ENCODE assay signal across 10 cellular contexts in genomic region chr14:36657409-36658090, GRCh38. TPM values are rescaled to one million over a fixed set of nuclear protein-coding genes. Genes with fewer than 3 reads are reported as not detected.
A peak's percentile ranks its signal among the peaks of the same experiment; 100 is the strongest.
DNase-seq lines count a peak whose midpoint lies in the region; ATAC-seq and TF ChIP-seq lines count a peak whose summit lies in the region.
"Had no signal": no experiment of that assay in that cellular context is flagged by ENCODE, and none has a peak within 500 bp of the region (broad histone marks: within the 10 kb centered on the region; RNA-seq: fewer than 3 reads in every experiment).

No MANE protein-coding gene starts in this region.

- H3K4me3 ChIP-seq in right cardiac atrium (ENCODE audit: low read length) (peak overlapping the region; percentile 39), right atrium auricular region (peak overlapping the region in 1 of 2 donors; percentile 29), aorta (ENCODE audit: low read length in 2 of 2) (no peak overlapping the region)
- H3K4me3 ChIP-seq: SJSA1 had no signal

- peak in 2 of 3 donors; percentile 40 to 45 for DNase-seq in right cardiac atrium
- no peak for DNase-seq in right atrium auricular region (ENCODE audit: low spot score)
- no peak for DNase-seq in chondrocyte (ENCODE audit: low spot score)
- DNase-seq in aorta, result peak; percentile 38 to 76
- no peak for DNase-seq in COLO829 (ENCODE audit: low spot score)
- no peak for DNase-seq in NOMO-1 treated with DMSO at 0.1 percent for 48 hours (lab: John Stamatoyannopoulos, UW; ENCODE audit: unreplicated experiment)
- DNase-seq: EL had no signal

- H3K27me3 ChIP-seq in right cardiac atrium (ENCODE audit: control insufficient read depth, insufficient read depth) (peaks cover 6% of the 10 kb centered on the region), right atrium auricular region (peaks cover 72 to 92% of the 10 kb centered on the region in 2 donors), aorta (ENCODE audit: control insufficient read depth in 1 of 2, insufficient read depth in 2 of 2, low read length in 1 of 2) (peaks cover 0 to 6% of the 10 kb centered on the region in 2 donors)

- H3K4me1 Mint-ChIP-seq in chondrocyte (ENCODE audit: low read depth) (peaks cover 34% of the 10 kb centered on the region), nephron (peaks cover 42% of the 10 kb centered on the region)
- peaks cover 13% of the 10 kb centered on the region for H3K4me1 Mint-ChIP-seq in stimulated activated memory B cell treated with anti-CD40 and anti-IgM and Interleukin-4, amounts not matched to agents 10 μg/mL and 1 μg/mL and 100 μg/mL, for 72 hours

- H3K36me3 ChIP-seq in right atrium auricular region (no peaks in the 10 kb centered on the region), aorta (ENCODE audit: control insufficient read depth in 1 of 2, insufficient read depth in 2 of 2, low read length in 1 of 2) (no peaks in the 10 kb centered on the region)
- H3K36me3 ChIP-seq: SJSA1 had no signal

- H3K27ac Mint-ChIP-seq in chondrocyte (ENCODE audit: unreplicated experiment) (no peak overlapping the region), nephron (no peak overlapping the region)
- no peak overlapping the region for H3K27ac Mint-ChIP-seq in stimulated activated memory B cell treated with anti-CD40 and anti-IgM and Interleukin-4, amounts not matched to agents 10 μg/mL and 1 μg/mL and 100 μg/mL, for 72 hours

- WGBS in right cardiac atrium, result 3% methylated on average over 53 of the region's 53 CpGs
- 2 to 5% methylated on average over 50 to 53 of the region's 53 CpGs for WGBS in aorta, 2 donors

- peaks cover 4% of the 10 kb centered on the region for H3K9me3 Mint-ChIP-seq in chondrocyte (ENCODE audit: low read depth)
- H3K9me3 Mint-ChIP-seq in nephron, result peaks cover 5% of the 10 kb centered on the region
- no peaks in the 10 kb centered on the region for H3K9me3 Mint-ChIP-seq in stimulated activated memory B cell treated with anti-CD40 and anti-IgM and Interleukin-4, amounts not matched to agents 10 μg/mL and 1 μg/mL and 100 μg/mL, for 72 hours

- H3K9me3 ChIP-seq in right cardiac atrium (ENCODE audit: control insufficient read depth, low read length) (no peaks in the 10 kb centered on the region), right atrium auricular region (no peaks in the 10 kb centered on the region), aorta (ENCODE audit: control insufficient read depth, low read length) (peaks cover 3% of the 10 kb centered on the region)
- H3K9me3 ChIP-seq: SJSA1 had no signal

- H3K36me3 Mint-ChIP-seq in chondrocyte (ENCODE audit: low read depth) (peaks cover 8% of the 10 kb centered on the region), nephron (ENCODE audit: low read depth) (no peaks in the 10 kb centered on the region)
- no peaks in the 10 kb centered on the region for H3K36me3 Mint-ChIP-seq in stimulated activated memory B cell treated with anti-CD40 and anti-IgM and Interleukin-4, amounts not matched to agents 10 μg/mL and 1 μg/mL and 100 μg/mL, for 72 hours

- TF ChIP-seq CTCF in right atrium auricular region (IDR thresholded peaks at IDR 0.05), result no peak
- TF ChIP-seq CTCF in chondrocyte (IDR thresholded peaks at IDR 0.05), result peak; percentile 22
- no peak for TF ChIP-seq CTCF in nephron (IDR thresholded peaks at IDR 0.05; ENCODE audit: unreplicated experiment in 3 of 3)

- H3K27me3 Mint-ChIP-seq in chondrocyte (ENCODE audit: low read depth) (peaks cover 95% of the 10 kb centered on the region), nephron (ENCODE audit: low read depth) (peaks cover 100% of the 10 kb centered on the region)
- H3K27me3 Mint-ChIP-seq in stimulated activated memory B cell treated with anti-CD40 and anti-IgM and Interleukin-4, amounts not matched to agents 10 μg/mL and 1 μg/mL and 100 μg/mL, for 72 hours, result peaks cover 96% of the 10 kb centered on the region

- H3K27ac ChIP-seq in right cardiac atrium (ENCODE audit: low read length) (no peak overlapping the region), right atrium auricular region (no peak overlapping the region), aorta (ENCODE audit: low read depth in 1 of 2, low read length in 2 of 2) (no peak overlapping the region)
- H3K27ac ChIP-seq: SJSA1 had no signal

- no peak for ATAC-seq in right cardiac atrium
- ATAC-seq in aorta (ENCODE audit: low FRiP score), result no peak
- no peak for ATAC-seq in stimulated activated memory B cell treated with anti-CD40 and anti-IgM and Interleukin-4, amounts not matched to agents 10 μg/mL and 1 μg/mL and 100 μg/mL, for 72 hours

- H3K4me3 Mint-ChIP-seq in chondrocyte (ENCODE audit: unreplicated experiment), result peak overlapping the region; percentile 9
- peak overlapping the region; percentile 56 to 79 (median 75) for H3K4me3 Mint-ChIP-seq in nephron
- no peak overlapping the region for H3K4me3 Mint-ChIP-seq in stimulated activated memory B cell treated with anti-CD40 and anti-IgM and Interleukin-4, amounts not matched to agents 10 μg/mL and 1 μg/mL and 100 μg/mL, for 72 hours

- intact Hi-C loops in right cardiac atrium (cut with DNase I) (no loop called here), aorta (cut with DNase I) (no loop called here)

- H3K4me1 ChIP-seq in right cardiac atrium (ENCODE audit: control insufficient read depth, insufficient read depth, low read length) (peaks cover 4% of the 10 kb centered on the region), right atrium auricular region (peaks cover 0 to 56% of the 10 kb centered on the region in 2 donors), aorta (ENCODE audit: control insufficient read depth in 1 of 2, insufficient read depth in 2 of 2, low read length in 2 of 2) (no peaks in the 10 kb centered on the region)

RNA-seq across cellular contexts. Expression of gene PAX9, which starts 4.1 kb away (rescaled TPM):
- not detected for total RNA-seq in right cardiac atrium
- polyA plus RNA-seq in right cardiac atrium, result not detected
- total RNA-seq in right atrium auricular region, result not detected
- 0.17 to 0.28 TPM in 2 of 3 replicates, not detected in the other for total RNA-seq in chondrocyte
- total RNA-seq in aorta, result 1 to 10 TPM in 1 of 2 donors, under 1 TPM in 1; 0.48 to 3.4 TPM
- under 1 TPM; 0.28 to 0.50 TPM for polyA plus RNA-seq in aorta

Comparison
In these comparisons a context has a peak if more than half of its experiments do, and no peak if none do; other contexts are left out.
1. DNase-seq: peak in right cardiac atrium (2 of 3) and aorta (2 of 2); none in right atrium auricular region (single experiment), chondrocyte (single experiment), COLO829 (single experiment) and NOMO-1 treated with DMSO at 0.1 percent for 48 hours (single experiment).